ENCODE assay signal across 1 cellular context in genomic region chr14:96797188-96797942, GRCh38.
TF ChIP-seq lines count a peak whose summit lies in the region.

Gene VRK1, plus strand, starts transcription at chr14:96797382. Its CDS starts 36,090 bp downstream, at chr14:96833472.

TF ChIP-seq in K562, 482 proteins besides CTCF, POLR2A, EP300 and RAD21 (continued from another document and continues in another):
- TF ChIP-seq MYBL2 (IDR thresholded peaks at IDR 0.05; ENCODE audit: low read depth) (no peak), MYBL2 (CRISPR knock-in tag; IDR thresholded peaks at IDR 0.05; ENCODE audit: borderline replicate concordance) (no peak), ETV5 (CRISPR knock-in tag; IDR thresholded peaks at IDR 0.05; ENCODE audit: low read depth) (0 out of 2 replicates have a peak, but pooled peaks have one; percentile 21), SNRNP70 (optimal IDR thresholded peaks at IDR 0.05; ENCODE audit: low read depth, low read length) (no peak), GABPB2 (CRISPR knock-in tag; conservative IDR thresholded peaks at IDR 0.05) (no peak), IFI16 (CRISPR knock-in tag; IDR thresholded peaks at IDR 0.05) (no peak), SMARCE1 (IDR thresholded peaks at IDR 0.05) (no peak), ZNF232 (CRISPR knock-in tag; IDR thresholded peaks at IDR 0.05) (no peak), PYGO2 (tag; IDR thresholded peaks at IDR 0.05) (no peak), ZNF778 (CRISPR knock-in tag; IDR thresholded peaks at IDR 0.05) (no peak), BDP1 (IDR thresholded peaks at IDR 0.05; ENCODE audit: insufficient read depth, insufficient read length) (no peak), ZNF134 (CRISPR knock-in tag; conservative IDR thresholded peaks at IDR 0.05) (no peak), CAMTA2 (CRISPR knock-in tag; conservative IDR thresholded peaks at IDR 0.05) (0 out of 2 replicates have a peak, but pooled peaks have one; percentile 49), CEBPB (tag; IDR thresholded peaks at IDR 0.05) (no peak), EZH2 (IDR thresholded peaks at IDR 0.05; ENCODE audit: borderline replicate concordance, low read depth, low read length) (no peak), SAFB (IDR thresholded peaks at IDR 0.05; ENCODE audit: borderline replicate concordance, low read depth, low read length) (peak; percentile 84), ARNT (IDR thresholded peaks at IDR 0.05) (no peak), HMGN3 (IDR thresholded peaks at IDR 0.05; ENCODE audit: borderline replicate concordance, extremely low read depth, insufficient read length, low read depth, low read length) (peak; percentile 84), MEF2A (IDR thresholded peaks at IDR 0.05; ENCODE audit: control insufficient read depth, low read depth, low read length) (no peak), PHB2 (IDR thresholded peaks at IDR 0.05; ENCODE audit: low read depth) (no peak), JUN (IDR thresholded peaks at IDR 0.05; ENCODE audit: borderline replicate concordance, low read depth, low read length) (no peak), JUN (CRISPR knock-in tag; IDR thresholded peaks at IDR 0.05; ENCODE audit: borderline replicate concordance) (no peak), SMAD3 (CRISPR knock-in tag; conservative IDR thresholded peaks at IDR 0.05) (no peak), TBP (optimal IDR thresholded peaks at IDR 0.05; ENCODE audit: low read depth, low read length) (peak; percentile 78), RHOXF2B (CRISPR knock-in tag; conservative IDR thresholded peaks at IDR 0.05) (no peak), ZNF764 (CRISPR knock-in tag; IDR thresholded peaks at IDR 0.05; ENCODE audit: low read depth) (no peak), COPS2 (conservative IDR thresholded peaks at IDR 0.05) (no peak), RUNX1 (IDR thresholded peaks at IDR 0.05; ENCODE audit: low read depth) (no peak), RBM34 (IDR thresholded peaks at IDR 0.05; ENCODE audit: borderline replicate concordance, insufficient read depth, low read length) (no peak), CGGBP1 (CRISPR knock-in tag; IDR thresholded peaks at IDR 0.05) (no peak), ZNF121 (CRISPR knock-in tag; conservative IDR thresholded peaks at IDR 0.05) (no peak), ZNF589 (CRISPR knock-in tag; IDR thresholded peaks at IDR 0.05; ENCODE audit: low read depth) (0 out of 2 replicates have a peak, but pooled peaks have one; percentile 42), TOE1 (IDR thresholded peaks at IDR 0.05; ENCODE audit: borderline replicate concordance) (no peak), TOE1 (CRISPR knock-in tag; IDR thresholded peaks at IDR 0.05; ENCODE audit: borderline replicate concordance, low read depth) (no peak), ZSCAN29 (IDR thresholded peaks at IDR 0.05) (no peak), ZNF277 (CRISPR knock-in tag; IDR thresholded peaks at IDR 0.05; ENCODE audit: borderline replicate concordance) (no peak), ZBTB1 (CRISPR knock-in tag; IDR thresholded peaks at IDR 0.05; ENCODE audit: borderline replicate concordance, low read depth) (no peak), ZNF408 (CRISPR knock-in tag; IDR thresholded peaks at IDR 0.05; ENCODE audit: low read depth) (no peak), SFPQ (IDR thresholded peaks at IDR 0.05; ENCODE audit: low read depth, low read length) (no peak), SLC30A9 (CRISPR knock-in tag; IDR thresholded peaks at IDR 0.05) (no peak), HDAC8 (tag; IDR thresholded peaks at IDR 0.05) (no peak), ESRRB (CRISPR knock-in tag; IDR thresholded peaks at IDR 0.05; ENCODE audit: borderline replicate concordance) (no peak), SIRT6 (IDR thresholded peaks at IDR 0.05; ENCODE audit: low read depth, low read length) (no peak), RBM39 (optimal IDR thresholded peaks at IDR 0.05; ENCODE audit: low read depth, low read length) (no peak), E2F5 (CRISPR knock-in tag; IDR thresholded peaks at IDR 0.05) (no peak), STAT5A (IDR thresholded peaks at IDR 0.05; ENCODE audit: borderline replicate concordance, low read length) (no peak), HNRNPLL (IDR thresholded peaks at IDR 0.05; ENCODE audit: low read depth, low read length, poor library complexity, severe bottlenecking) (peak; percentile 97), GTF2E2 (tag; IDR thresholded peaks at IDR 0.05) (no peak), HDAC2 (IDR thresholded peaks at IDR 0.05) (no peak), ZNF311 (CRISPR knock-in tag; IDR thresholded peaks at IDR 0.05) (no peak), MED1 (CRISPR knock-in tag; IDR thresholded peaks at IDR 0.05; ENCODE audit: borderline replicate concordance) (no peak), ARHGAP35 (IDR thresholded peaks at IDR 0.05; ENCODE audit: partially characterized antibody) (no peak)
- TF ChIP-seq, protein P1, sequence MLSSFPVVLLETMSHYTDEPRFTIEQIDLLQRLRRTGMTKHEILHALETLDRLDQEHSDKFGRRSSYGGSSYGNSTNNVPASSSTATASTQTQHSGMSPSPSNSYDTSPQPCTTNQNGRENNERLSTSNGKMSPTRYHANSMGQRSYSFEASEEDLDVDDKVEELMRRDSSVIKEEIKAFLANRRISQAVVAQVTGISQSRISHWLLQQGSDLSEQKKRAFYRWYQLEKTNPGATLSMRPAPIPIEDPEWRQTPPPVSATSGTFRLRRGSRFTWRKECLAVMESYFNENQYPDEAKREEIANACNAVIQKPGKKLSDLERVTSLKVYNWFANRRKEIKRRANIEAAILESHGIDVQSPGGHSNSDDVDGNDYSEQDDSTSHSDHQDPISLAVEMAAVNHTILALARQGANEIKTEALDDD (IDR thresholded peaks at IDR 0.05) = no peak
- TF ChIP-seq, protein P2, sequence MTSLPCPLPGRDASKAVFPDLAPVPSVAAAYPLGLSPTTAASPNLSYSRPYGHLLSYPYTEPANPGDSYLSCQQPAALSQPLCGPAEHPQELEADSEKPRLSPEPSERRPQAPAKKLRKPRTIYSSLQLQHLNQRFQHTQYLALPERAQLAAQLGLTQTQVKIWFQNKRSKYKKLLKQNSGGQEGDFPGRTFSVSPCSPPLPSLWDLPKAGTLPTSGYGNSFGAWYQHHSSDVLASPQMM (CRISPR knock-in tag; IDR thresholded peaks at IDR 0.05) = no peak
- TF ChIP-seq, protein P3, sequence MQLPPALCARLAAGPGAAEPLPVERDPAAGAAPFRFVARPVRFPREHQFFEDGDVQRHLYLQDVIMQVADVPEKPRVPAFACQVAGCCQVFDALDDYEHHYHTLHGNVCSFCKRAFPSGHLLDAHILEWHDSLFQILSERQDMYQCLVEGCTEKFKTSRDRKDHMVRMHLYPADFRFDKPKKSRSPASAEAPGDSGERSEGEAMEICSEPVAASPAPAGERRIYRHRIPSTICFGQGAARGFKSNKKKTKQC (CRISPR knock-in tag; IDR thresholded peaks at IDR 0.05) = no peak
- TF ChIP-seq, protein P4, sequence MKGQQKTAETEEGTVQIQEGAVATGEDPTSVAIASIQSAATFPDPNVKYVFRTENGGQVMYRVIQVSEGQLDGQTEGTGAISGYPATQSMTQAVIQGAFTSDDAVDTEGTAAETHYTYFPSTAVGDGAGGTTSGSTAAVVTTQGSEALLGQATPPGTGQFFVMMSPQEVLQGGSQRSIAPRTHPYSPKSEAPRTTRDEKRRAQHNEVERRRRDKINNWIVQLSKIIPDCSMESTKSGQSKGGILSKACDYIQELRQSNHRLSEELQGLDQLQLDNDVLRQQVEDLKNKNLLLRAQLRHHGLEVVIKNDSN (CRISPR knock-in tag; IDR thresholded peaks at IDR 0.05) = no peak
- TF ChIP-seq, protein P5, sequence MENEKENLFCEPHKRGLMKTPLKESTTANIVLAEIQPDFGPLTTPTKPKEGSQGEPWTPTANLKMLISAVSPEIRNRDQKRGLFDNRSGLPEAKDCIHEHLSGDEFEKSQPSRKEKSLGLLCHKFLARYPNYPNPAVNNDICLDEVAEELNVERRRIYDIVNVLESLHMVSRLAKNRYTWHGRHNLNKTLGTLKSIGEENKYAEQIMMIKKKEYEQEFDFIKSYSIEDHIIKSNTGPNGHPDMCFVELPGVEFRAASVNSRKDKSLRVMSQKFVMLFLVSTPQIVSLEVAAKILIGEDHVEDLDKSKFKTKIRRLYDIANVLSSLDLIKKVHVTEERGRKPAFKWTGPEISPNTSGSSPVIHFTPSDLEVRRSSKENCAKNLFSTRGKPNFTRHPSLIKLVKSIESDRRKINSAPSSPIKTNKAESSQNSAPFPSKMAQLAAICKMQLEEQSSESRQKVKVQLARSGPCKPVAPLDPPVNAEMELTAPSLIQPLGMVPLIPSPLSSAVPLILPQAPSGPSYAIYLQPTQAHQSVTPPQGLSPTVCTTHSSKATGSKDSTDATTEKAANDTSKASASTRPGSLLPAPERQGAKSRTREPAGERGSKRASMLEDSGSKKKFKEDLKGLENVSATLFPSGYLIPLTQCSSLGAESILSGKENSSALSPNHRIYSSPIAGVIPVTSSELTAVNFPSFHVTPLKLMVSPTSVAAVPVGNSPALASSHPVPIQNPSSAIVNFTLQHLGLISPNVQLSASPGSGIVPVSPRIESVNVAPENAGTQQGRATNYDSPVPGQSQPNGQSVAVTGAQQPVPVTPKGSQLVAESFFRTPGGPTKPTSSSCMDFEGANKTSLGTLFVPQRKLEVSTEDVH (IDR thresholded peaks at IDR 0.05; ENCODE audit: low read depth, partially characterized antibody) = peak; percentile 66
- TF ChIP-seq, protein P6, sequence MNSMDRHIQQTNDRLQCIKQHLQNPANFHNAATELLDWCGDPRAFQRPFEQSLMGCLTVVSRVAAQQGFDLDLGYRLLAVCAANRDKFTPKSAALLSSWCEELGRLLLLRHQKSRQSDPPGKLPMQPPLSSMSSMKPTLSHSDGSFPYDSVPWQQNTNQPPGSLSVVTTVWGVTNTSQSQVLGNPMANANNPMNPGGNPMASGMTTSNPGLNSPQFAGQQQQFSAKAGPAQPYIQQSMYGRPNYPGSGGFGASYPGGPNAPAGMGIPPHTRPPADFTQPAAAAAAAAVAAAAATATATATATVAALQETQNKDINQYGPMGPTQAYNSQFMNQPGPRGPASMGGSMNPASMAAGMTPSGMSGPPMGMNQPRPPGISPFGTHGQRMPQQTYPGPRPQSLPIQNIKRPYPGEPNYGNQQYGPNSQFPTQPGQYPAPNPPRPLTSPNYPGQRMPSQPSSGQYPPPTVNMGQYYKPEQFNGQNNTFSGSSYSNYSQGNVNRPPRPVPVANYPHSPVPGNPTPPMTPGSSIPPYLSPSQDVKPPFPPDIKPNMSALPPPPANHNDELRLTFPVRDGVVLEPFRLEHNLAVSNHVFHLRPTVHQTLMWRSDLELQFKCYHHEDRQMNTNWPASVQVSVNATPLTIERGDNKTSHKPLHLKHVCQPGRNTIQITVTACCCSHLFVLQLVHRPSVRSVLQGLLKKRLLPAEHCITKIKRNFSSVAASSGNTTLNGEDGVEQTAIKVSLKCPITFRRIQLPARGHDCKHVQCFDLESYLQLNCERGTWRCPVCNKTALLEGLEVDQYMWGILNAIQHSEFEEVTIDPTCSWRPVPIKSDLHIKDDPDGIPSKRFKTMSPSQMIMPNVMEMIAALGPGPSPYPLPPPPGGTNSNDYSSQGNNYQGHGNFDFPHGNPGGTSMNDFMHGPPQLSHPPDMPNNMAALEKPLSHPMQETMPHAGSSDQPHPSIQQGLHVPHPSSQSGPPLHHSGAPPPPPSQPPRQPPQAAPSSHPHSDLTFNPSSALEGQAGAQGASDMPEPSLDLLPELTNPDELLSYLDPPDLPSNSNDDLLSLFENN (IDR thresholded peaks at IDR 0.05; ENCODE audit: low read depth in 2 of 2, low read length in 2 of 2) = no peak
- TF ChIP-seq, protein P7, sequence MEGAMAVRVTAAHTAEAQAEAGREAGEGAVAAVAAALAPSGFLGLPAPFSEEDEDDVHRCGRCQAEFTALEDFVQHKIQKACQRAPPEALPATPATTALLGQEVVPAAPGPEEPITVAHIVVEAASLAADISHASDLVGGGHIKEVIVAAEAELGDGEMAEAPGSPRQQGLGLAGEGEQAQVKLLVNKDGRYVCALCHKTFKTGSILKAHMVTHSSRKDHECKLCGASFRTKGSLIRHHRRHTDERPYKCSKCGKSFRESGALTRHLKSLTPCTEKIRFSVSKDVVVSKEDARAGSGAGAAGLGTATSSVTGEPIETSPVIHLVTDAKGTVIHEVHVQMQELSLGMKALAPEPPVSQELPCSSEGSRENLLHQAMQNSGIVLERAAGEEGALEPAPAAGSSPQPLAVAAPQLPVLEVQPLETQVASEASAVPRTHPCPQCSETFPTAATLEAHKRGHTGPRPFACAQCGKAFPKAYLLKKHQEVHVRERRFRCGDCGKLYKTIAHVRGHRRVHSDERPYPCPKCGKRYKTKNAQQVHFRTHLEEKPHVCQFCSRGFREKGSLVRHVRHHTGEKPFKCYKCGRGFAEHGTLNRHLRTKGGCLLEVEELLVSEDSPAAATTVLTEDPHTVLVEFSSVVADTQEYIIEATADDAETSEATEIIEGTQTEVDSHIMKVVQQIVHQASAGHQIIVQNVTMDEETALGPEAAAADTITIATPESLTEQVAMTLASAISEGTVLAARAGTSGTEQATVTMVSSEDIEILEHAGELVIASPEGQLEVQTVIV (CRISPR knock-in tag; IDR thresholded peaks at IDR 0.05; ENCODE audit: borderline replicate concordance) = no peak; the same call in 1 of the 2 replicates
